Comparison of ENCODE assay signal across 16 cellular contexts in genomic region chr18:1014951-1015627, GRCh38.
DNase-seq lines count a peak whose midpoint lies in the region; ATAC-seq, FAIRE-seq and TF ChIP-seq lines count a peak whose summit lies in the region.
"Had no signal": no experiment of that assay in that cellular context is flagged by ENCODE, and none has a peak within 500 bp of the region (broad histone marks: within the 10 kb centered on the region; RNA-seq: fewer than 3 reads in every experiment).

No MANE protein-coding gene starts in this region.

- peak overlapping the region; percentile 28 for H3K27ac ChIP-seq in left ventricle myocardium inferior (replicated peaks)
- peak overlapping the region; percentile 70 for H3K27ac ChIP-seq in mesodermal cell (ENCODE audit: low read depth, low read length, severe bottlenecking)
- no peak overlapping the region for H3K27ac ChIP-seq in kidney (ENCODE audit: low read depth in 2 of 2, low read length in 2 of 2)
- no peak overlapping the region for H3K27ac ChIP-seq in psoas muscle

- H3K27me3 ChIP-seq in left ventricle myocardium inferior (ENCODE audit: low read depth) (no peaks in the 10 kb centered on the region), psoas muscle (ENCODE audit: insufficient read depth in 3 of 3, low read length in 2 of 3) (no peaks in the 10 kb centered on the region)

- H3K9me3 ChIP-seq in left ventricle myocardium inferior (replicated peaks) (no peaks in the 10 kb centered on the region), mesodermal cell (ENCODE audit: control insufficient read depth, low read length) (no peaks in the 10 kb centered on the region), kidney (ENCODE audit: control insufficient read depth in 1 of 2, low read length in 2 of 2) (no peaks in the 10 kb centered on the region), psoas muscle (no peaks in the 10 kb centered on the region)
- H3K9me3 ChIP-seq: SK-N-SH had no signal

- no peaks in the 10 kb centered on the region for H3K36me3 ChIP-seq in left ventricle myocardium inferior
- no peaks in the 10 kb centered on the region for H3K36me3 ChIP-seq in mesodermal cell (ENCODE audit: control insufficient read depth, insufficient read depth, low read length)
- H3K36me3 ChIP-seq in kidney (ENCODE audit: control insufficient read depth in 1 of 2, insufficient read depth in 2 of 2, low read length in 2 of 2): no peaks in the 10 kb centered on the region
- no peaks in the 10 kb centered on the region for H3K36me3 ChIP-seq in psoas muscle (ENCODE audit: insufficient read depth in 1 of 2, low read depth in 1 of 2)

- CTCF ChIA-PET in HEK293T (lab: Yijun Ruan, JAX): no interaction called here

- no peak for ATAC-seq in Right ventricle myocardium superior (ENCODE audit: poor library complexity)
- ATAC-seq in psoas muscle: no peak
- ATAC-seq in effector memory CD8-positive, alpha-beta T cell (replicated peaks): no peak
- ATAC-seq: natural killer cell had no signal

- TF ChIP-seq CTCF in left ventricle myocardium inferior (IDR thresholded peaks at IDR 0.05; ENCODE audit: borderline replicate concordance) (no peak), choroid plexus epithelial cell (conservative IDR thresholded peaks at IDR 0.05; ENCODE audit: low read depth, low read length) (no peak), kidney (IDR thresholded peaks at IDR 0.05; ENCODE audit: borderline replicate concordance, extremely low read depth, insufficient read depth) (no peak), psoas muscle (IDR thresholded peaks at IDR 0.05) (no peak)

- H3K36me3 Mint-ChIP-seq in effector memory CD8-positive, alpha-beta T cell (ENCODE audit: insufficient read depth): no peaks in the 10 kb centered on the region
- H3K36me3 Mint-ChIP-seq: activated naive CD8-positive, alpha-beta T cell treated with anti-CD3 and anti-CD28 coated beads for 36 hours; natural killer cell had no signal

- POLR2A ChIA-PET in HEK293T (lab: Yijun Ruan, JAX): no interaction called here

- no peaks in the 10 kb centered on the region for H3K4me1 Mint-ChIP-seq in effector memory CD8-positive, alpha-beta T cell (ENCODE audit: low read depth in 2 of 2)
- H3K4me1 Mint-ChIP-seq: activated B cell treated with CpG ODN at 0.5 μM for 24 hours; activated naive CD8-positive, alpha-beta T cell treated with anti-CD3 and anti-CD28 coated beads for 36 hours; natural killer cell had no signal

- no peak overlapping the region for H3K27ac Mint-ChIP-seq in effector memory CD8-positive, alpha-beta T cell
- H3K27ac Mint-ChIP-seq: activated B cell treated with CpG ODN at 0.5 μM for 24 hours; activated naive CD8-positive, alpha-beta T cell treated with anti-CD3 and anti-CD28 coated beads for 36 hours; natural killer cell had no signal

- no peak overlapping the region for H3K9ac ChIP-seq in kidney (ENCODE audit: low read length in 2 of 2)
- H3K9ac ChIP-seq: SK-N-SH had no signal

- no peak for DNase-seq in left ventricle myocardium inferior
- no peak for DNase-seq in Right ventricle myocardium superior
- peak; percentile 56 for DNase-seq in choroid plexus epithelial cell (ENCODE audit: low read depth)
- no peak for DNase-seq in HEK293T (ENCODE audit: extremely low spot score)
- DNase-seq in kidney: no peak
- DNase-seq in psoas muscle: no peak
- no peak for DNase-seq in effector memory CD8-positive, alpha-beta T cell
- DNase-seq: activated B cell treated with CpG ODN at 0.5 μM for 24 hours; activated naive CD8-positive, alpha-beta T cell treated with anti-CD3 and anti-CD28 coated beads for 36 hours; dermis blood vessel endothelial cell; foreskin fibroblast; natural killer cell; SK-N-SH; small intestine had no signal

- H3K27me3 Mint-ChIP-seq in effector memory CD8-positive, alpha-beta T cell: peaks cover 0 to 8% of the 10 kb centered on the region in 2 donors
- H3K27me3 Mint-ChIP-seq: activated B cell treated with CpG ODN at 0.5 μM for 24 hours had no signal

- H3K4me1 ChIP-seq in left ventricle myocardium inferior (peaks cover 16% of the 10 kb centered on the region), mesodermal cell (ENCODE audit: control insufficient read depth, insufficient read depth, low read length, poor library complexity, severe bottlenecking) (peaks cover 41% of the 10 kb centered on the region), kidney (ENCODE audit: control insufficient read depth in 1 of 2, insufficient read depth in 1 of 2, low read depth in 1 of 2, low read length in 2 of 2) (peaks cover 11 to 14% of the 10 kb centered on the region in 2 donors), psoas muscle (no peaks in the 10 kb centered on the region)

- intact Hi-C loops in left ventricle myocardium inferior (cut with micrococcal nuclease): no loop called here
- intact Hi-C loops in Right ventricle myocardium superior (cut with DNase I): no loop called here
- intact Hi-C loops in kidney (cut with DNase I): no loop called here
- intact Hi-C loops in psoas muscle (cut with DNase I): no loop called here

- H3K4me3 ChIP-seq in left ventricle myocardium inferior (no peak overlapping the region), choroid plexus epithelial cell (ENCODE audit: low read depth, low read length) (no peak overlapping the region), mesodermal cell (ENCODE audit: extremely low read depth, insufficient read depth, low read length, poor library complexity, severe bottlenecking) (no peak overlapping the region), kidney (ENCODE audit: low read length in 2 of 2) (no peak overlapping the region), psoas muscle (no peak overlapping the region)

- no peak for FAIRE-seq in kidney (lab: Jason Lieb, UNC)
- FAIRE-seq: A204.1, small intestine had no signal

- no peaks in the 10 kb centered on the region for H3K9me3 Mint-ChIP-seq in effector memory CD8-positive, alpha-beta T cell
- H3K9me3 Mint-ChIP-seq: activated B cell treated with CpG ODN at 0.5 μM for 24 hours; activated naive CD8-positive, alpha-beta T cell treated with anti-CD3 and anti-CD28 coated beads for 36 hours; natural killer cell had no signal

- no peak overlapping the region for H3K4me3 Mint-ChIP-seq in effector memory CD8-positive, alpha-beta T cell
- H3K4me3 Mint-ChIP-seq: activated B cell treated with CpG ODN at 0.5 μM for 24 hours; activated naive CD8-positive, alpha-beta T cell treated with anti-CD3 and anti-CD28 coated beads for 36 hours; natural killer cell had no signal

TF ChIP-seq in HEK293T, 16 proteins besides CTCF, POLR2A, EP300 and RAD21:
- TF ChIP-seq HDGF (IDR thresholded peaks at IDR 0.05; ENCODE audit: borderline replicate concordance): no peak
- no peak for TF ChIP-seq SP1 (IDR thresholded peaks at IDR 0.05)
- TF ChIP-seq FOXK2 (IDR thresholded peaks at IDR 0.05): no peak
- no peak for TF ChIP-seq LEF1 (IDR thresholded peaks at IDR 0.05; ENCODE audit: borderline replicate concordance)
- no peak for TF ChIP-seq FOXM1 (IDR thresholded peaks at IDR 0.05; ENCODE audit: borderline replicate concordance)
- no peak for TF ChIP-seq CTBP1 (IDR thresholded peaks at IDR 0.05; ENCODE audit: borderline replicate concordance)
- no peak for TF ChIP-seq FOXA1 (IDR thresholded peaks at IDR 0.05)
- no peak for TF ChIP-seq BHLHE40 (IDR thresholded peaks at IDR 0.05; ENCODE audit: borderline replicate concordance)
- TF ChIP-seq ZNF384 (IDR thresholded peaks at IDR 0.05): no peak

Comparison
In these comparisons a context has a peak if more than half of its experiments do, and no peak if none do; other contexts are left out.
1. H3K27ac ChIP-seq: peak in left ventricle myocardium inferior (single experiment) and mesodermal cell (single experiment); none in kidney (0 of 2) and psoas muscle (single experiment).